ENCODE assay signal across 22 cellular contexts in genomic region chr22:34113381-34113780, GRCh38.
"Had no signal": no experiment of that assay in that cellular context is flagged by ENCODE, and none has a peak within 500 bp of the region (broad histone marks: within the 10 kb centered on the region; RNA-seq: fewer than 3 reads in every experiment).

No MANE protein-coding gene starts in this region.

- H3K4me1 Mint-ChIP-seq: stimulated activated effector memory CD8-positive, alpha-beta T cell treated with anti-CD3 and anti-CD28 coated beads, Interleukin-12 subunit alpha, Interleukin-12 subunit beta, amount 100 ng/mL, for 72 hours had no signal

- H3K27me3 ChIP-seq: gastrocnemius medialis, neural progenitor cell, ovary, right lobe of liver, suprapubic skin, thyroid gland, uterus had no signal

- H3K9me3 ChIP-seq: gastrocnemius medialis, ovary, right lobe of liver, suprapubic skin, thyroid gland, uterus had no signal

- H3K4me1 ChIP-seq: gastrocnemius medialis, heart right ventricle, lower lobe of right lung, neural progenitor cell, suprapubic skin, thyroid gland, uterus had no signal

- H3K4me3 ChIP-seq: gastrocnemius medialis, heart right ventricle, lower lobe of right lung, neural progenitor cell, ovary, right lobe of liver, suprapubic skin, thyroid gland, uterus had no signal

- H3K4me3 Mint-ChIP-seq: natural killer cell treated with Interleukin-12 subunit alpha and Interleukin-12 subunit beta and Interleukin-15 and Interleukin-18, amount 100 ng/mL, for 72 hours; neural progenitor cell; stimulated activated effector memory CD8-positive, alpha-beta T cell treated with anti-CD3 and anti-CD28 coated beads, Interleukin-12 subunit alpha, Interleukin-12 subunit beta, amount 100 ng/mL, for 72 hours; type B pancreatic cell had no signal

- H3K4me2 ChIP-seq: neural progenitor cell had no signal

- H3K36me3 Mint-ChIP-seq: natural killer cell treated with Interleukin-12 subunit alpha and Interleukin-12 subunit beta and Interleukin-15 and Interleukin-18, amount 100 ng/mL, for 72 hours; neural progenitor cell; stimulated activated effector memory CD8-positive, alpha-beta T cell treated with anti-CD3 and anti-CD28 coated beads, Interleukin-12 subunit alpha, Interleukin-12 subunit beta, amount 100 ng/mL, for 72 hours; type B pancreatic cell had no signal

- H3K27me3 Mint-ChIP-seq: natural killer cell treated with Interleukin-12 subunit alpha and Interleukin-12 subunit beta and Interleukin-15 and Interleukin-18, amount 100 ng/mL, for 72 hours had no signal

- H3K9me3 Mint-ChIP-seq: natural killer cell treated with Interleukin-12 subunit alpha and Interleukin-12 subunit beta and Interleukin-15 and Interleukin-18, amount 100 ng/mL, for 72 hours; type B pancreatic cell had no signal

- H3K9ac ChIP-seq: neural progenitor cell had no signal

- H3K27ac ChIP-seq: gastrocnemius medialis, heart right ventricle, lower lobe of right lung, neural progenitor cell, ovary, right lobe of liver, suprapubic skin, thyroid gland, uterus had no signal

- H3K27ac Mint-ChIP-seq: natural killer cell treated with Interleukin-12 subunit alpha and Interleukin-12 subunit beta and Interleukin-15 and Interleukin-18, amount 100 ng/mL, for 72 hours; neural progenitor cell; progenitor cell of endocrine pancreas; stimulated activated effector memory CD8-positive, alpha-beta T cell treated with anti-CD3 and anti-CD28 coated beads, Interleukin-12 subunit alpha, Interleukin-12 subunit beta, amount 100 ng/mL, for 72 hours; type B pancreatic cell had no signal

- H3K36me3 ChIP-seq: gastrocnemius medialis, heart right ventricle, lower lobe of right lung, neural progenitor cell, ovary, right lobe of liver, suprapubic skin, thyroid gland, uterus had no signal

- DNase-seq: effector memory CD4-positive, alpha-beta T cell; gastrocnemius medialis; heart right ventricle; hypothalamus; islet precursor cell; lower lobe of right lung; mesenchymal stem cell; midbrain; nucleus accumbens; ovary; right lobe of liver; stimulated activated CD4-positive, alpha-beta T cell treated with anti-CD3 and anti-CD28 coated beads, Interleukin-4, amount 100 ng/mL, for 1 hour; stimulated activated CD8-positive, alpha-beta memory T cell treated with anti-CD3 and anti-CD28 coated beads, Interleukin-4, amount 100 ng/mL, for 48 hours; stimulated activated naive CD8-positive, alpha-beta T cell treated with anti-CD3 and anti-CD28 coated beads, Interleukin-15, Interleukin-2, amounts not matched to agents 100 U/mL and 50 U/mL, for 24 hours; thyroid gland; uterus had no signal
